2 cellular contexts compared by ENCODE assay signal in the genomic region with DNA sequence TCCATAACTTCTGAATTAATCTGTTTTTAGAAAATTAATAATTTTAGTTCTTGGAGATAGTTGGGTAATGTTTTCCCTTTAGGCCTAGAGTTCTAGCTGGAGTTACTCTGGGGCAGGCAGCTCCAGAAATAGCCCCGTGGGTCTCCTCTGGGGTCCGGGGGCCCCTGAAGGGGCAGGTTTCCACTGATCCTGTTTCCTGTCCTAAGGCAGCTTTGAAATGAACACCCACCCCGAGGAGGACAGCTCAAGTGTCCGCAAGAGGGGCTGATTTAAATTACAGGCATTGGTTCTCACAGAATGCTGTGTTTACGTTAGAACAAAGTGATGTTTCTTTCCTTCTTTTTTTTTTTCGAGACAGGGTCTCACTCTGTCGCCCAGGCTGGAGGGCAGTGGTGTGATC.
TF ChIP-seq lines count a peak whose summit lies in the region.

No MANE protein-coding gene starts in this region.

TF ChIP-seq in HepG2, 621 proteins besides CTCF, POLR2A, EP300 and RAD21:
- TF ChIP-seq SNAPC2 (CRISPR knock-in tag; IDR thresholded peaks at IDR 0.05) (no peak), ZNF337 (CRISPR knock-in tag; IDR thresholded peaks at IDR 0.05; ENCODE audit: borderline replicate concordance, low read depth) (no peak), ZZZ3 (CRISPR knock-in tag; IDR thresholded peaks at IDR 0.05; ENCODE audit: borderline replicate concordance) (no peak), KAT2B (IDR thresholded peaks at IDR 0.05; ENCODE audit: borderline replicate concordance, low read depth, low read length) (no peak), ZFP36L2 (CRISPR knock-in tag; IDR thresholded peaks at IDR 0.05) (no peak), ZSCAN12 (CRISPR knock-in tag; IDR thresholded peaks at IDR 0.05) (no peak), TRIM24 (CRISPR knock-in tag; IDR thresholded peaks at IDR 0.05) (no peak), NR1H2 (CRISPR knock-in tag; IDR thresholded peaks at IDR 0.05; ENCODE audit: borderline replicate concordance, low read depth) (no peak), ZFY (CRISPR knock-in tag; IDR thresholded peaks at IDR 0.05) (no peak), SAP130 (CRISPR knock-in tag; IDR thresholded peaks at IDR 0.05; ENCODE audit: low read depth) (no peak), ZNF20 (CRISPR knock-in tag; IDR thresholded peaks at IDR 0.05) (no peak), CBX2 (IDR thresholded peaks at IDR 0.05; ENCODE audit: low read depth, low read length) (no peak), CBX2 (CRISPR knock-in tag; IDR thresholded peaks at IDR 0.05; ENCODE audit: low read depth) (no peak), CBX1 (IDR thresholded peaks at IDR 0.05; ENCODE audit: low read depth) (no peak), EHMT2 (IDR thresholded peaks at IDR 0.05; ENCODE audit: borderline replicate concordance, low read depth, low read length) (no peak), KLF9 (CRISPR knock-in tag; IDR thresholded peaks at IDR 0.05; ENCODE audit: low read depth) (no peak), ZNF572 (CRISPR knock-in tag; IDR thresholded peaks at IDR 0.05) (no peak), ARNT (IDR thresholded peaks at IDR 0.05) (no peak), GABPA (IDR thresholded peaks at IDR 0.05; ENCODE audit: low read depth, low read length) (no peak), GABPA (CRISPR knock-in tag; IDR thresholded peaks at IDR 0.05; ENCODE audit: low read depth) (no peak)

TF ChIP-seq in K562, 482 proteins besides CTCF, POLR2A, EP300 and RAD21:
- TF ChIP-seq, protein P1, sequence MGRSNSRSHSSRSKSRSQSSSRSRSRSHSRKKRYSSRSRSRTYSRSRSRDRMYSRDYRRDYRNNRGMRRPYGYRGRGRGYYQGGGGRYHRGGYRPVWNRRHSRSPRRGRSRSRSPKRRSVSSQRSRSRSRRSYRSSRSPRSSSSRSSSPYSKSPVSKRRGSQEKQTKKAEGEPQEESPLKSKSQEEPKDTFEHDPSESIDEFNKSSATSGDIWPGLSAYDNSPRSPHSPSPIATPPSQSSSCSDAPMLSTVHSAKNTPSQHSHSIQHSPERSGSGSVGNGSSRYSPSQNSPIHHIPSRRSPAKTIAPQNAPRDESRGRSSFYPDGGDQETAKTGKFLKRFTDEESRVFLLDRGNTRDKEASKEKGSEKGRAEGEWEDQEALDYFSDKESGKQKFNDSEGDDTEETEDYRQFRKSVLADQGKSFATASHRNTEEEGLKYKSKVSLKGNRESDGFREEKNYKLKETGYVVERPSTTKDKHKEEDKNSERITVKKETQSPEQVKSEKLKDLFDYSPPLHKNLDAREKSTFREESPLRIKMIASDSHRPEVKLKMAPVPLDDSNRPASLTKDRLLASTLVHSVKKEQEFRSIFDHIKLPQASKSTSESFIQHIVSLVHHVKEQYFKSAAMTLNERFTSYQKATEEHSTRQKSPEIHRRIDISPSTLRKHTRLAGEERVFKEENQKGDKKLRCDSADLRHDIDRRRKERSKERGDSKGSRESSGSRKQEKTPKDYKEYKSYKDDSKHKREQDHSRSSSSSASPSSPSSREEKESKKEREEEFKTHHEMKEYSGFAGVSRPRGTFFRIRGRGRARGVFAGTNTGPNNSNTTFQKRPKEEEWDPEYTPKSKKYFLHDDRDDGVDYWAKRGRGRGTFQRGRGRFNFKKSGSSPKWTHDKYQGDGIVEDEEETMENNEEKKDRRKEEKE (IDR thresholded peaks at IDR 0.05; ENCODE audit: borderline replicate concordance in 1 of 2, control insufficient read depth in 1 of 2, low read depth in 2 of 2, low read length in 1 of 2) = no peak
- TF ChIP-seq, protein P2, sequence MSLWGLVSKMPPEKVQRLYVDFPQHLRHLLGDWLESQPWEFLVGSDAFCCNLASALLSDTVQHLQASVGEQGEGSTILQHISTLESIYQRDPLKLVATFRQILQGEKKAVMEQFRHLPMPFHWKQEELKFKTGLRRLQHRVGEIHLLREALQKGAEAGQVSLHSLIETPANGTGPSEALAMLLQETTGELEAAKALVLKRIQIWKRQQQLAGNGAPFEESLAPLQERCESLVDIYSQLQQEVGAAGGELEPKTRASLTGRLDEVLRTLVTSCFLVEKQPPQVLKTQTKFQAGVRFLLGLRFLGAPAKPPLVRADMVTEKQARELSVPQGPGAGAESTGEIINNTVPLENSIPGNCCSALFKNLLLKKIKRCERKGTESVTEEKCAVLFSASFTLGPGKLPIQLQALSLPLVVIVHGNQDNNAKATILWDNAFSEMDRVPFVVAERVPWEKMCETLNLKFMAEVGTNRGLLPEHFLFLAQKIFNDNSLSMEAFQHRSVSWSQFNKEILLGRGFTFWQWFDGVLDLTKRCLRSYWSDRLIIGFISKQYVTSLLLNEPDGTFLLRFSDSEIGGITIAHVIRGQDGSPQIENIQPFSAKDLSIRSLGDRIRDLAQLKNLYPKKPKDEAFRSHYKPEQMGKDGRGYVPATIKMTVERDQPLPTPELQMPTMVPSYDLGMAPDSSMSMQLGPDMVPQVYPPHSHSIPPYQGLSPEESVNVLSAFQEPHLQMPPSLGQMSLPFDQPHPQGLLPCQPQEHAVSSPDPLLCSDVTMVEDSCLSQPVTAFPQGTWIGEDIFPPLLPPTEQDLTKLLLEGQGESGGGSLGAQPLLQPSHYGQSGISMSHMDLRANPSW (CRISPR knock-in tag; IDR thresholded peaks at IDR 0.05) = no peak
- TF ChIP-seq NELFE (IDR thresholded peaks at IDR 0.05; ENCODE audit: insufficient read depth, insufficient read length) (no peak), ZNF384 (IDR thresholded peaks at IDR 0.05; ENCODE audit: low read depth, low read length) (no peak), XRCC5 (IDR thresholded peaks at IDR 0.05; ENCODE audit: low read depth, low read length) (no peak), SNRNP70 (optimal IDR thresholded peaks at IDR 0.05; ENCODE audit: low read depth, low read length) (no peak), GABPA (tag; conservative IDR thresholded peaks at IDR 0.05; ENCODE audit: low read depth) (no peak), ZBTB17 (CRISPR knock-in tag; IDR thresholded peaks at IDR 0.05) (no peak), GABPB2 (CRISPR knock-in tag; conservative IDR thresholded peaks at IDR 0.05) (no peak), ZNF766 (CRISPR knock-in tag; conservative IDR thresholded peaks at IDR 0.05) (no peak), ZKSCAN3 (CRISPR knock-in tag; IDR thresholded peaks at IDR 0.05) (no peak), GTF2A2 (tag; IDR thresholded peaks at IDR 0.05) (no peak), ZNF23 (CRISPR knock-in tag; IDR thresholded peaks at IDR 0.05) (no peak), HDAC3 (IDR thresholded peaks at IDR 0.05; ENCODE audit: borderline replicate concordance, partially characterized antibody) (no peak), KLF10 (CRISPR knock-in tag; IDR thresholded peaks at IDR 0.05) (no peak)
- TF ChIP-seq, protein P3, sequence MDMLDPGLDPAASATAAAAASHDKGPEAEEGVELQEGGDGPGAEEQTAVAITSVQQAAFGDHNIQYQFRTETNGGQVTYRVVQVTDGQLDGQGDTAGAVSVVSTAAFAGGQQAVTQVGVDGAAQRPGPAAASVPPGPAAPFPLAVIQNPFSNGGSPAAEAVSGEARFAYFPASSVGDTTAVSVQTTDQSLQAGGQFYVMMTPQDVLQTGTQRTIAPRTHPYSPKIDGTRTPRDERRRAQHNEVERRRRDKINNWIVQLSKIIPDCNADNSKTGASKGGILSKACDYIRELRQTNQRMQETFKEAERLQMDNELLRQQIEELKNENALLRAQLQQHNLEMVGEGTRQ (CRISPR knock-in tag; IDR thresholded peaks at IDR 0.05) = no peak
- TF ChIP-seq, protein P4, sequence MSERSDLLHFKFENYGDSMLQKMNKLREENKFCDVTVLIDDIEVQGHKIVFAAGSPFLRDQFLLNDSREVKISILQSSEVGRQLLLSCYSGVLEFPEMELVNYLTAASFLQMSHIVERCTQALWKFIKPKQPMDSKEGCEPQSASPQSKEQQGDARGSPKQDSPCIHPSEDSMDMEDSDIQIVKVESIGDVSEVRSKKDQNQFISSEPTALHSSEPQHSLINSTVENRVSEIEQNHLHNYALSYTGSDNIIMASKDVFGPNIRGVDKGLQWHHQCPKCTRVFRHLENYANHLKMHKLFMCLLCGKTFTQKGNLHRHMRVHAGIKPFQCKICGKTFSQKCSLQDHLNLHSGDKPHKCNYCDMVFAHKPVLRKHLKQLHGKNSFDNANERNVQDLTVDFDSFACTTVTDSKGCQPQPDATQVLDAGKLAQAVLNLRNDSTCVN (CRISPR knock-in tag; IDR thresholded peaks at IDR 0.05) = no peak
- TF ChIP-seq, protein P5, sequence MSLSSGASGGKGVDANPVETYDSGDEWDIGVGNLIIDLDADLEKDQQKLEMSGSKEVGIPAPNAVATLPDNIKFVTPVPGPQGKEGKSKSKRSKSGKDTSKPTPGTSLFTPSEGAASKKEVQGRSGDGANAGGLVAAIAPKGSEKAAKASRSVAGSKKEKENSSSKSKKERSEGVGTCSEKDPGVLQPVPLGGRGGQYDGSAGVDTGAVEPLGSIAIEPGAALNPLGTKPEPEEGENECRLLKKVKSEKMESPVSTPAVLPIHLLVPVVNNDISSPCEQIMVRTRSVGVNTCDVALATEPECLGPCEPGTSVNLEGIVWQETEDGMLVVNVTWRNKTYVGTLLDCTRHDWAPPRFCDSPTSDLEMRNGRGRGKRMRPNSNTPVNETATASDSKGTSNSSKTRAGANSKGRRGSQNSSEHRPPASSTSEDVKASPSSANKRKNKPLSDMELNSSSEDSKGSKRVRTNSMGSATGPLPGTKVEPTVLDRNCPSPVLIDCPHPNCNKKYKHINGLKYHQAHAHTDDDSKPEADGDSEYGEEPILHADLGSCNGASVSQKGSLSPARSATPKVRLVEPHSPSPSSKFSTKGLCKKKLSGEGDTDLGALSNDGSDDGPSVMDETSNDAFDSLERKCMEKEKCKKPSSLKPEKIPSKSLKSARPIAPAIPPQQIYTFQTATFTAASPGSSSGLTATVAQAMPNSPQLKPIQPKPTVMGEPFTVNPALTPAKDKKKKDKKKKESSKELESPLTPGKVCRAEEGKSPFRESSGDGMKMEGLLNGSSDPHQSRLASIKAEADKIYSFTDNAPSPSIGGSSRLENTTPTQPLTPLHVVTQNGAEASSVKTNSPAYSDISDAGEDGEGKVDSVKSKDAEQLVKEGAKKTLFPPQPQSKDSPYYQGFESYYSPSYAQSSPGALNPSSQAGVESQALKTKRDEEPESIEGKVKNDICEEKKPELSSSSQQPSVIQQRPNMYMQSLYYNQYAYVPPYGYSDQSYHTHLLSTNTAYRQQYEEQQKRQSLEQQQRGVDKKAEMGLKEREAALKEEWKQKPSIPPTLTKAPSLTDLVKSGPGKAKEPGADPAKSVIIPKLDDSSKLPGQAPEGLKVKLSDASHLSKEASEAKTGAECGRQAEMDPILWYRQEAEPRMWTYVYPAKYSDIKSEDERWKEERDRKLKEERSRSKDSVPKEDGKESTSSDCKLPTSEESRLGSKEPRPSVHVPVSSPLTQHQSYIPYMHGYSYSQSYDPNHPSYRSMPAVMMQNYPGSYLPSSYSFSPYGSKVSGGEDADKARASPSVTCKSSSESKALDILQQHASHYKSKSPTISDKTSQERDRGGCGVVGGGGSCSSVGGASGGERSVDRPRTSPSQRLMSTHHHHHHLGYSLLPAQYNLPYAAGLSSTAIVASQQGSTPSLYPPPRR (CRISPR knock-in tag; IDR thresholded peaks at IDR 0.05; ENCODE audit: borderline replicate concordance) = no peak
- TF ChIP-seq, protein P6, sequence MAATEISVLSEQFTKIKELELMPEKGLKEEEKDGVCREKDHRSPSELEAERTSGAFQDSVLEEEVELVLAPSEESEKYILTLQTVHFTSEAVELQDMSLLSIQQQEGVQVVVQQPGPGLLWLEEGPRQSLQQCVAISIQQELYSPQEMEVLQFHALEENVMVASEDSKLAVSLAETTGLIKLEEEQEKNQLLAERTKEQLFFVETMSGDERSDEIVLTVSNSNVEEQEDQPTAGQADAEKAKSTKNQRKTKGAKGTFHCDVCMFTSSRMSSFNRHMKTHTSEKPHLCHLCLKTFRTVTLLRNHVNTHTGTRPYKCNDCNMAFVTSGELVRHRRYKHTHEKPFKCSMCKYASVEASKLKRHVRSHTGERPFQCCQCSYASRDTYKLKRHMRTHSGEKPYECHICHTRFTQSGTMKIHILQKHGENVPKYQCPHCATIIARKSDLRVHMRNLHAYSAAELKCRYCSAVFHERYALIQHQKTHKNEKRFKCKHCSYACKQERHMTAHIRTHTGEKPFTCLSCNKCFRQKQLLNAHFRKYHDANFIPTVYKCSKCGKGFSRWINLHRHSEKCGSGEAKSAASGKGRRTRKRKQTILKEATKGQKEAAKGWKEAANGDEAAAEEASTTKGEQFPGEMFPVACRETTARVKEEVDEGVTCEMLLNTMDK (IDR thresholded peaks at IDR 0.05; ENCODE audit: borderline replicate concordance, insufficient read depth, low read depth, low read length, poor library complexity, severe bottlenecking) = no peak
- TF ChIP-seq, protein P7, sequence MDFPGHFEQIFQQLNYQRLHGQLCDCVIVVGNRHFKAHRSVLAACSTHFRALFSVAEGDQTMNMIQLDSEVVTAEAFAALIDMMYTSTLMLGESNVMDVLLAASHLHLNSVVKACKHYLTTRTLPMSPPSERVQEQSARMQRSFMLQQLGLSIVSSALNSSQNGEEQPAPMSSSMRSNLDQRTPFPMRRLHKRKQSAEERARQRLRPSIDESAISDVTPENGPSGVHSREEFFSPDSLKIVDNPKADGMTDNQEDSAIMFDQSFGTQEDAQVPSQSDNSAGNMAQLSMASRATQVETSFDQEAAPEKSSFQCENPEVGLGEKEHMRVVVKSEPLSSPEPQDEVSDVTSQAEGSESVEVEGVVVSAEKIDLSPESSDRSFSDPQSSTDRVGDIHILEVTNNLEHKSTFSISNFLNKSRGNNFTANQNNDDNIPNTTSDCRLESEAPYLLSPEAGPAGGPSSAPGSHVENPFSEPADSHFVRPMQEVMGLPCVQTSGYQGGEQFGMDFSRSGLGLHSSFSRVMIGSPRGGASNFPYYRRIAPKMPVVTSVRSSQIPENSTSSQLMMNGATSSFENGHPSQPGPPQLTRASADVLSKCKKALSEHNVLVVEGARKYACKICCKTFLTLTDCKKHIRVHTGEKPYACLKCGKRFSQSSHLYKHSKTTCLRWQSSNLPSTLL (IDR thresholded peaks at IDR 0.05) = no peak
